ENCODE assay signal across 1 cellular context in the genomic region with DNA sequence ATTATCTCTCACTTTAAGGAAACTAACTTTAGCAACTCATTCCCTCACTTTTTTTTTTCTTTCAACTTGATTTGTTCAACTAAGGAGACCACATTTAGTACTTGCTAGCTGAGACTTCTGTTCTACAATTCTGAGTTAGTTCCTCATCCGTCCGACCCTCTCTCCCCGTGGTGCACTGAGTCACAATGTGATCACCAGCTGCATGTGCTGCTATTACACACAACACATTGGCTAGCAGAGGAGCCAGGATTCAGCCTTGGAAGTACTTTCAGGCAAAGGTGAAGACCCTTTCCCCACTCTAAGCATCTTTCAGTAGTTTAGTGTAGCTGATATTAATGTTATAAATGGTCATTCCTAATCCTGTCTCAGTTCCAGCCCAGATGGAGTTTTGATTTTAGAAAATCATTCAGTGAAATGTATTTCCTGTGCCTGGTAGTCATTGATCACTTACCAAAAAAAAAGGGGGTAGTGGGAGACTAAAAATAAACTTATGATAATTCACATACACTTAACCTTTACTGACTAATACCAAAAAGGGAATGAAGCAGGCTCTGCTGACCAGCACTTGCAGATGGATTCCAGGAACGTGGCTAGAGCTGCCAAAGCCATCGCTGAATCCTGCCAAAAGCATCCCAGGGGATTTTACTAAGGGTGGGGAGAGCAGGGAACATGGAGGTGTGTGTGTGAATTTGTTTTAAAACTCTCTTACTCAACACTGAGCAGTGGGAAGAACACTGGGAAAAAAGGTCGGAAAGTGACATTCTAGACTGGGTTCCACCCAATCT.
TF ChIP-seq lines count a peak whose summit lies in the region.

No MANE protein-coding gene starts in this region.

TF ChIP-seq in liver, 16 proteins besides CTCF, POLR2A, EP300 and RAD21 (continued from another document):
- TF ChIP-seq HNF4A (conservative IDR thresholded peaks at IDR 0.05) (peak in 1 of 2 donors; percentile 45), ATF3 (IDR thresholded peaks at IDR 0.05) (peak; percentile 13), JUND (IDR thresholded peaks at IDR 0.05) (no peak), HNF4G (IDR thresholded peaks at IDR 0.05) (no peak), NR2F2 (IDR thresholded peaks at IDR 0.05) (peak; percentile 70), FOXA2 (IDR thresholded peaks at IDR 0.05) (no peak), RXRA (IDR thresholded peaks at IDR 0.05) (peak in 1 of 2 donors; percentile 43), TAF1 (conservative IDR thresholded peaks at IDR 0.05) (no peak), EGR1 (IDR thresholded peaks at IDR 0.05; ENCODE audit: low read depth in 2 of 2) (no peak), YY1 (IDR thresholded peaks at IDR 0.05) (peak; percentile 25), FOXA1 (IDR thresholded peaks at IDR 0.05) (no peak)
- TF ChIP-seq, protein P1, sequence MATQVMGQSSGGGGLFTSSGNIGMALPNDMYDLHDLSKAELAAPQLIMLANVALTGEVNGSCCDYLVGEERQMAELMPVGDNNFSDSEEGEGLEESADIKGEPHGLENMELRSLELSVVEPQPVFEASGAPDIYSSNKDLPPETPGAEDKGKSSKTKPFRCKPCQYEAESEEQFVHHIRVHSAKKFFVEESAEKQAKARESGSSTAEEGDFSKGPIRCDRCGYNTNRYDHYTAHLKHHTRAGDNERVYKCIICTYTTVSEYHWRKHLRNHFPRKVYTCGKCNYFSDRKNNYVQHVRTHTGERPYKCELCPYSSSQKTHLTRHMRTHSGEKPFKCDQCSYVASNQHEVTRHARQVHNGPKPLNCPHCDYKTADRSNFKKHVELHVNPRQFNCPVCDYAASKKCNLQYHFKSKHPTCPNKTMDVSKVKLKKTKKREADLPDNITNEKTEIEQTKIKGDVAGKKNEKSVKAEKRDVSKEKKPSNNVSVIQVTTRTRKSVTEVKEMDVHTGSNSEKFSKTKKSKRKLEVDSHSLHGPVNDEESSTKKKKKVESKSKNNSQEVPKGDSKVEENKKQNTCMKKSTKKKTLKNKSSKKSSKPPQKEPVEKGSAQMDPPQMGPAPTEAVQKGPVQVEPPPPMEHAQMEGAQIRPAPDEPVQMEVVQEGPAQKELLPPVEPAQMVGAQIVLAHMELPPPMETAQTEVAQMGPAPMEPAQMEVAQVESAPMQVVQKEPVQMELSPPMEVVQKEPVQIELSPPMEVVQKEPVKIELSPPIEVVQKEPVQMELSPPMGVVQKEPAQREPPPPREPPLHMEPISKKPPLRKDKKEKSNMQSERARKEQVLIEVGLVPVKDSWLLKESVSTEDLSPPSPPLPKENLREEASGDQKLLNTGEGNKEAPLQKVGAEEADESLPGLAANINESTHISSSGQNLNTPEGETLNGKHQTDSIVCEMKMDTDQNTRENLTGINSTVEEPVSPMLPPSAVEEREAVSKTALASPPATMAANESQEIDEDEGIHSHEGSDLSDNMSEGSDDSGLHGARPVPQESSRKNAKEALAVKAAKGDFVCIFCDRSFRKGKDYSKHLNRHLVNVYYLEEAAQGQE (IDR thresholded peaks at IDR 0.05), result peak; percentile 90
- TF ChIP-seq, protein P2, sequence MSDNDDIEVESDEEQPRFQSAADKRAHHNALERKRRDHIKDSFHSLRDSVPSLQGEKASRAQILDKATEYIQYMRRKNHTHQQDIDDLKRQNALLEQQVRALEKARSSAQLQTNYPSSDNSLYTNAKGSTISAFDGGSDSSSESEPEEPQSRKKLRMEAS (IDR thresholded peaks at IDR 0.05), result peak; percentile 58
